ENCODE assay signal across 28 cellular contexts in genomic region chr19:29401712-29402421, GRCh38.
"Had no signal": no experiment of that assay in that cellular context is flagged by ENCODE, and none has a peak within 500 bp of the region (broad histone marks: within the 10 kb centered on the region; RNA-seq: fewer than 3 reads in every experiment).

No MANE protein-coding gene starts in this region.

- H3K9me3 Mint-ChIP-seq: dendritic cell treated with granulocyte-macrophage colony-stimulating factor and Interleukin-4, amounts not matched to agents 40 ng/mL and 50 ng/mL, for 4 days; natural killer cell; stimulated activated effector memory CD8-positive, alpha-beta T cell treated with anti-CD3 and anti-CD28 coated beads, Interleukin-12 subunit alpha, Interleukin-12 subunit beta, amount 100 ng/mL, for 72 hours had no signal

- H3K36me3 Mint-ChIP-seq: memory B cell; natural killer cell; stimulated activated effector memory CD8-positive, alpha-beta T cell treated with anti-CD3 and anti-CD28 coated beads, Interleukin-12 subunit alpha, Interleukin-12 subunit beta, amount 100 ng/mL, for 72 hours had no signal

- H3K27ac Mint-ChIP-seq: dendritic cell treated with granulocyte-macrophage colony-stimulating factor and Interleukin-4, amounts not matched to agents 40 ng/mL and 50 ng/mL, for 4 days; memory B cell; natural killer cell; stimulated activated effector memory CD8-positive, alpha-beta T cell treated with anti-CD3 and anti-CD28 coated beads, Interleukin-12 subunit alpha, Interleukin-12 subunit beta, amount 100 ng/mL, for 72 hours had no signal

- H3K27me3 ChIP-seq: colonic mucosa, foreskin keratinocyte, gastroesophageal sphincter, right atrium auricular region, thyroid gland had no signal

- H3K4me3 Mint-ChIP-seq: dendritic cell treated with granulocyte-macrophage colony-stimulating factor and Interleukin-4, amounts not matched to agents 40 ng/mL and 50 ng/mL, for 4 days; memory B cell; natural killer cell; stimulated activated effector memory CD8-positive, alpha-beta T cell treated with anti-CD3 and anti-CD28 coated beads, Interleukin-12 subunit alpha, Interleukin-12 subunit beta, amount 100 ng/mL, for 72 hours had no signal

- H3K4me1 Mint-ChIP-seq: memory B cell; natural killer cell; stimulated activated effector memory CD8-positive, alpha-beta T cell treated with anti-CD3 and anti-CD28 coated beads, Interleukin-12 subunit alpha, Interleukin-12 subunit beta, amount 100 ng/mL, for 72 hours had no signal

- H3K27me3 Mint-ChIP-seq: memory B cell had no signal

- H3K9me3 ChIP-seq: colonic mucosa, esophagus muscularis mucosa, gastroesophageal sphincter, heart left ventricle, neutrophil, prostate gland, right atrium auricular region, stomach, thyroid gland had no signal

- DNase-seq: colonic mucosa; effector CD8-positive, alpha-beta T cell; foreskin keratinocyte; heart left ventricle; kidney; left colon; left ventricle myocardium superior; natural killer cell; stimulated activated CD4-positive, alpha-beta T cell treated with anti-CD3 and anti-CD28 coated beads, Interleukin-12 subunit alpha, Interleukin-12 subunit beta, amount 100 ng/mL, for 4 hours; stimulated activated CD4-positive, alpha-beta T cell treated with anti-CD3 and anti-CD28 coated beads, Interleukin-1b, Interleukin-23, amount 100 ng/mL, for 48 hours; stimulated activated CD4-positive, alpha-beta T cell treated with anti-CD3 and anti-CD28 coated beads, Interleukin-4, amount 100 ng/mL, for 1 hour; stimulated activated naive CD4-positive, alpha-beta T cell treated with Interleukin-2 at 50 U/mL for 16 hours; stomach; thyroid gland; trophoblast cell had no signal

- H3K4me3 ChIP-seq: colonic mucosa, esophagus muscularis mucosa, gastroesophageal sphincter, heart left ventricle, hepatocyte, lung, prostate gland, right atrium auricular region, smooth muscle cell, stomach, thyroid gland had no signal

- FAIRE-seq: endothelial cell of umbilical vein, kidney had no signal

- H3K36me3 ChIP-seq: colonic mucosa, esophagus muscularis mucosa, gastroesophageal sphincter, heart left ventricle, neutrophil, prostate gland, right atrium auricular region, stomach, thyroid gland had no signal

- ATAC-seq: foreskin keratinocyte; gastroesophageal sphincter; heart left ventricle; left colon; left ventricle myocardium superior; natural killer cell; sciatic nerve; stimulated activated effector memory CD8-positive, alpha-beta T cell treated with anti-CD3 and anti-CD28 coated beads, Interleukin-12 subunit alpha, Interleukin-12 subunit beta, amount 100 ng/mL, for 72 hours had no signal
